13 cellular contexts compared by ENCODE assay signal in the genomic region with DNA sequence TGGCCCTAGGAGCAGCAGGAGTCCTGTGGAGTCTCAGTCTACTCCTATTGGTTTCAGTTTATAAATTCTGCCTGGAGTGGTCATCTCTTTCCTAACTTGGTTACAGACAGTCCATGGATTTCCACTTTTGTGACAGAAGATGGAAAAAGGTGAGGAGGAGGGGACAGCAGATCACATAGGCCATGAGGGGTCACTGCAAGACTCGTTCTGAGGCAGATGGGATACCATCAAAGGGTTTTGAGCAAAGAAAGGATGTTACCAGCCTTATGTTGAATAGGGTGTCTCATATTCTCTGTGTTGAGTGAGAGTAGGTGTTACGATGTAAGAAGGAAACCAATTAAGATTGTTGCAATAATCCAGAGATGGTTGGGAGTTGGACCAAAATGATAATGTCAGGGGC. TPM values are rescaled to one million over a fixed set of nuclear protein-coding genes. Genes with fewer than 3 reads are reported as not detected.
DNase-seq lines count a peak whose midpoint lies in the region; ATAC-seq and TF ChIP-seq lines count a peak whose summit lies in the region.
"Had no signal": no experiment of that assay in that cellular context is flagged by ENCODE, and none has a peak within 500 bp of the region (broad histone marks: within the 10 kb centered on the region; RNA-seq: fewer than 3 reads in every experiment).

No MANE protein-coding gene starts in this region.

- H3K56ac ChIP-seq in H9 (ENCODE audit: insufficient read length, low read depth, low read length): no peak overlapping the region

- H3K9me3 ChIP-seq in H9 (ENCODE audit: control insufficient read depth, low read depth, low read length) (no peaks in the 10 kb centered on the region), right atrium auricular region (no peaks in the 10 kb centered on the region), sigmoid colon (no peaks in the 10 kb centered on the region), vagina (no peaks in the 10 kb centered on the region)
- H3K9me3 ChIP-seq: BLaER1 had no signal

- peaks cover 7 to 8% of the 10 kb centered on the region in 2 experiments for H3K4me1 Mint-ChIP-seq in H9
- H3K4me1 Mint-ChIP-seq in naive thymus-derived CD8-positive, alpha-beta T cell: no peaks in the 10 kb centered on the region

- no peak overlapping the region for H3K27ac Mint-ChIP-seq in H9
- H3K27ac Mint-ChIP-seq in naive thymus-derived CD8-positive, alpha-beta T cell: no peak overlapping the region
- H3K27ac Mint-ChIP-seq: CD8-positive, alpha-beta T cell had no signal

- no peak overlapping the region for H3K4me2 ChIP-seq in H9 (ENCODE audit: insufficient read depth, insufficient read length, low read length)
- H3K4me2 ChIP-seq: BLaER1 had no signal

- no peak for TF ChIP-seq POLR2A in sigmoid colon (IDR thresholded peaks at IDR 0.05)
- no peak for TF ChIP-seq POLR2A in vagina (IDR thresholded peaks at IDR 0.05)

- H3K79me2 ChIP-seq in H9 (ENCODE audit: insufficient read depth, low read length): no peaks in the 10 kb centered on the region

- H3T11ph ChIP-seq in H9 (ENCODE audit: low read length): no peak overlapping the region

- H3K14ac ChIP-seq in H9 (ENCODE audit: insufficient read depth, low read length): no peak overlapping the region

- no peaks in the 10 kb centered on the region for H3K23me2 ChIP-seq in H9 (ENCODE audit: insufficient read length, low read depth, low read length, poor library complexity, severe bottlenecking)

- H3K9ac ChIP-seq in H9 (ENCODE audit: extremely low read depth, insufficient read length, low read length): no peak overlapping the region
- H3K9ac ChIP-seq: BLaER1 had no signal

- intact Hi-C loops in sigmoid colon (cut with DNase I): no loop called here
- intact Hi-C loops in vagina (cut with DNase I): no loop called here

- no peak overlapping the region for H2BK15ac ChIP-seq in H9 (ENCODE audit: low read depth, low read length)

- ATAC-seq in naive thymus-derived CD8-positive, alpha-beta T cell: no peak
- ATAC-seq: CD8-positive, alpha-beta T cell; HCT116 had no signal

- no peaks in the 10 kb centered on the region for H3K79me1 ChIP-seq in H9 (ENCODE audit: insufficient read depth, low read depth, low read length, poor library complexity, severe bottlenecking)

- no peak overlapping the region for H3K4me3 Mint-ChIP-seq in H9
- H3K4me3 Mint-ChIP-seq in naive thymus-derived CD8-positive, alpha-beta T cell: no peak overlapping the region
- H3K4me3 Mint-ChIP-seq: CD8-positive, alpha-beta T cell had no signal

- no peak overlapping the region for H2BK20ac ChIP-seq in H9 (ENCODE audit: low read depth, low read length, poor library complexity, severe bottlenecking)

- H3K36me3 ChIP-seq in right atrium auricular region: no peaks in the 10 kb centered on the region
- no peaks in the 10 kb centered on the region for H3K36me3 ChIP-seq in sigmoid colon
- H3K36me3 ChIP-seq in vagina: no peaks in the 10 kb centered on the region
- H3K36me3 ChIP-seq: BLaER1 had no signal

- WGBS in H9 (ENCODE audit: extremely low coverage, insufficient read length, low lambda C conversion rate): no CpG with 5 or more reads among the region's 2 CpGs
- WGBS in sigmoid colon, 2 donors: 85 to 87% methylated on average over 2 of the region's 2 CpGs

- peaks cover 13 to 14% of the 10 kb centered on the region in 2 experiments; a peak in 3 of 5 replicates for H3K9me3 Mint-ChIP-seq in H9
- peaks cover 0 to 7% (median 0%) of the 10 kb centered on the region in 9 donors for H3K9me3 Mint-ChIP-seq in naive thymus-derived CD8-positive, alpha-beta T cell
- H3K9me3 Mint-ChIP-seq: CD8-positive, alpha-beta T cell had no signal

- no peak overlapping the region for H2AK5ac ChIP-seq in H9 (ENCODE audit: insufficient read length, low read length)

- no peak overlapping the region for H2AFZ ChIP-seq in H9 (ENCODE audit: low read length)

- no peak overlapping the region for H3K27ac ChIP-seq in H9 (ENCODE audit: insufficient read length, low read depth, low read length)
- peak overlapping the region; percentile 74 to 98 for H3K27ac ChIP-seq in right atrium auricular region
- peak overlapping the region in 3 of 4 donors; percentile 43 to 68 (median 67) for H3K27ac ChIP-seq in sigmoid colon
- no peak overlapping the region for H3K27ac ChIP-seq in vagina
- H3K27ac ChIP-seq: BLaER1 had no signal

- H2BK120ac ChIP-seq in H9 (ENCODE audit: low read depth, low read length, poor library complexity, severe bottlenecking): no peak overlapping the region

- TF ChIP-seq EP300 in sigmoid colon (IDR thresholded peaks at IDR 0.05): no peak

- no peaks in the 10 kb centered on the region; the same call in 1 of the 2 replicates for H3K4me1 ChIP-seq in H9 (ENCODE audit: insufficient read depth, low read length)
- H3K4me1 ChIP-seq in right atrium auricular region: peaks cover 0 to 47% of the 10 kb centered on the region in 2 donors
- peaks cover 0 to 63% (median 35%) of the 10 kb centered on the region in 4 donors for H3K4me1 ChIP-seq in sigmoid colon
- no peaks in the 10 kb centered on the region for H3K4me1 ChIP-seq in vagina
- H3K4me1 ChIP-seq: BLaER1 had no signal

- H3K4ac ChIP-seq in H9 (ENCODE audit: low read depth, low read length): no peak overlapping the region

- H3K23ac ChIP-seq in H9 (ENCODE audit: insufficient read length, low read depth, low read length): no peak overlapping the region

- H4K8ac ChIP-seq in H9 (replicated peaks; ENCODE audit: insufficient read length, low read depth, low read length): no peak overlapping the region

- POLR2A ChIA-PET in naive thymus-derived CD8-positive, alpha-beta T cell (lab: Charles Lee): no interaction called here

- TF ChIP-seq CTCF in H9 (conservative IDR thresholded peaks at IDR 0.05) (peak; percentile 46; the same call in 1 of the 3 replicates), right atrium auricular region (IDR thresholded peaks at IDR 0.05) (no peak), sigmoid colon (IDR thresholded peaks at IDR 0.05) (no peak), vagina (IDR thresholded peaks at IDR 0.05) (no peak)

- no peak for DNase-seq in H9
- peak; percentile 23 for DNase-seq in OCI-M1 (lab: John Stamatoyannopoulos, UW)
- DNase-seq in right atrium auricular region (ENCODE audit: low spot score): no peak
- no peak for DNase-seq in sigmoid colon
- no peak for DNase-seq in vagina (ENCODE audit: extremely low spot score in 2 of 2)
- DNase-seq in NCI-H1092 treated with DMSO at 0.1 percent for 48 hours (lab: John Stamatoyannopoulos, UW): no peak
- DNase-seq in naive thymus-derived CD8-positive, alpha-beta T cell: no peak
- DNase-seq: CD8-positive, alpha-beta T cell; DMS79; NCI-H1436 treated with DMSO at 0.1 percent for 48 hours; NCI-H2029 treated with DMSO at 0.1 percent for 48 hours had no signal

- H4K91ac ChIP-seq in H9 (ENCODE audit: insufficient read length, low read depth, low read length): no peak overlapping the region

- no peak overlapping the region for H2BK12ac ChIP-seq in H9 (ENCODE audit: insufficient read length, low read depth, low read length)

- H3K27me3 ChIP-seq in H9 (ENCODE audit: insufficient read depth, low read length) (no peaks in the 10 kb centered on the region), right atrium auricular region (no peaks in the 10 kb centered on the region), sigmoid colon (no peaks in the 10 kb centered on the region), vagina (no peaks in the 10 kb centered on the region)
- H3K27me3 ChIP-seq: BLaER1 had no signal

- no peak overlapping the region for H4K5ac ChIP-seq in H9 (ENCODE audit: insufficient read length, low read depth, low read length)

- no peak overlapping the region for H3K4me3 ChIP-seq in right atrium auricular region
- H3K4me3 ChIP-seq in sigmoid colon: no peak overlapping the region
- no peak overlapping the region for H3K4me3 ChIP-seq in vagina
- H3K4me3 ChIP-seq: BLaER1 had no signal

- no peaks in the 10 kb centered on the region for H4K20me1 ChIP-seq in H9 (ENCODE audit: control insufficient read depth, insufficient read depth, insufficient read length)
- H4K20me1 ChIP-seq: BLaER1 had no signal

- H3K36me3 Mint-ChIP-seq in H9 (ENCODE audit: insufficient read depth in 1 of 3, low read depth in 3 of 3): peaks cover 0 to 20% (median 10%) of the 10 kb centered on the region in 3 experiments; a peak in 5 of 7 replicates
- H3K36me3 Mint-ChIP-seq in naive thymus-derived CD8-positive, alpha-beta T cell: no peaks in the 10 kb centered on the region
- H3K36me3 Mint-ChIP-seq: CD8-positive, alpha-beta T cell had no signal

- H2BK5ac ChIP-seq in H9 (ENCODE audit: insufficient read length, low read length): no peak overlapping the region

- no peak overlapping the region for H3K18ac ChIP-seq in H9 (ENCODE audit: insufficient read length, low read depth, low read length)

- H3K27me3 Mint-ChIP-seq in H9 (ENCODE audit: low read depth): no peaks in the 10 kb centered on the region; the same call in 1 of the 2 replicates
- H3K27me3 Mint-ChIP-seq in naive thymus-derived CD8-positive, alpha-beta T cell: peaks cover 0 to 4% (median 2%) of the 10 kb centered on the region in 5 donors

RNA-seq across cellular contexts. Expression of gene PDE3A, which starts 15.3 kb away (rescaled TPM):
- total RNA-seq in H9 (2021) (3.0 TPM in 2 replicates), right atrium auricular region (100 to 1,000 TPM in 1 of 2 donors, 10 to 100 TPM in 1; 80.7 to 127 TPM), sigmoid colon (10 to 100 TPM; 56.8 to 90.0 (median 71.1) TPM), vagina (9.6 TPM)
- polyA plus RNA-seq in sigmoid colon: 10 to 100 TPM in 1 of 3 donors, 1 to 10 TPM in 2; 6.6 to 16.3 (median 9.2) TPM
- total RNA-seq in naive thymus-derived CD8-positive, alpha-beta T cell: not detected
- not detected for polyA plus RNA-seq in naive thymus-derived CD8-positive, alpha-beta T cell
- total RNA-seq: CD8-positive, alpha-beta T cell had no signal

Comparison
In these comparisons a context has a peak if more than half of its experiments do, and no peak if none do; other contexts are left out.
1. H3K27ac ChIP-seq: peak in right atrium auricular region (2 of 2) and sigmoid colon (3 of 4); none in H9 (single experiment) and vagina (single experiment).